In the genomic region with DNA sequence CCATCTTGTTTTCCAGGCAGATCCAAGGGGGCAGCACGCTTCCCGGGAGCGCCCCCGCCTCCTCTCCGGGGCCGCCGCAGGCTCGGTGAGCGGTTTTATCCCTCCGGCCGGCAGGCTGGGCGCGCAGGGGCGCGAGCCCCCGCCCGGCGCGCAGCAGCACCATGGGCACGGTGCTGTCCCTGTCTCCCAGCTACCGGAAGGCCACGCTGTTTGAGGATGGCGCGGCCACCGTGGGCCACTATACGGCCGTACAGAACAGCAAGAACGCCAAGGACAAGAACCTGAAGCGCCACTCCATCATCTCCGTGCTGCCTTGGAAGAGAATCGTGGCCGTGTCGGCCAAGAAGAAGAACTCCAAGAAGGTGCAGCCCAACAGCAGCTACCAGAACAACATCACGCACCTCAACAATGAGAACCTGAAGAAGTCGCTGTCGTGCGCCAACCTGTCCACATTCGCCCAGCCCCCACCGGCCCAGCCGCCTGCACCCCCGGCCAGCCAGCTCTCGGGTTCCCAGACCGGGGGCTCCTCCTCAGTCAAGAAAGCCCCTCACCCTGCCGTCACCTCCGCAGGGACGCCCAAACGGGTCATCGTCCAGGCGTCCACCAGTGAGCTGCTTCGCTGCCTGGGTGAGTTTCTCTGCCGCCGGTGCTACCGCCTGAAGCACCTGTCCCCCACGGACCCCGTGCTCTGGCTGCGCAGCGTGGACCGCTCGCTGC, we compare ENCODE assay signal across 8 cellular contexts. TPM values are rescaled to one million over a fixed set of nuclear protein-coding genes. Genes with fewer than 3 reads are reported as not detected.
DNase-seq lines count a peak whose midpoint lies in the region; ATAC-seq and TF ChIP-seq lines count a peak whose summit lies in the region.

No MANE protein-coding gene starts in this region.

- no peak for TF ChIP-seq CTCF in progenitor cell of endocrine pancreas (IDR thresholded peaks at IDR 0.05; ENCODE audit: unreplicated experiment)

- ATAC-seq in HG02970 (IDR thresholded peaks at IDR 0.05; ENCODE audit: low FRiP score, unreplicated experiment) (peak; percentile 8), HG03457 (IDR thresholded peaks at IDR 0.05; ENCODE audit: unreplicated experiment) (no peak), GM19023 (IDR thresholded peaks at IDR 0.05; ENCODE audit: unreplicated experiment) (no peak)

- DNase-seq in ELF-1 (ENCODE audit: low read depth, low spot score) (peak; percentile 44), fibroblast of peridontal ligament (ENCODE audit: extremely low read depth) (peak; percentile 8), progenitor cell of endocrine pancreas (ENCODE audit: low spot score, unreplicated experiment) (no peak), NCI-H128 (lab: John Stamatoyannopoulos, UW; ENCODE audit: unreplicated experiment) (no peak)
- peak; percentile 37 for DNase-seq in activated CD4-positive, alpha-beta T cell treated with anti-CD3 and anti-CD28 coated beads, Interleukin-2, amount 50 U/mL, for 1 hour

- H3K36me3 Mint-ChIP-seq in progenitor cell of endocrine pancreas (ENCODE audit: insufficient read depth) = peaks cover 2% of the 10 kb centered on the region

- peak overlapping the region; percentile 83 for H3K4me3 Mint-ChIP-seq in progenitor cell of endocrine pancreas (ENCODE audit: low read depth)

- peak overlapping the region; percentile 87 for H3K27ac Mint-ChIP-seq in progenitor cell of endocrine pancreas

- H3K9me3 Mint-ChIP-seq in progenitor cell of endocrine pancreas (ENCODE audit: low read depth) = no peaks in the 10 kb centered on the region

- H3K4me1 Mint-ChIP-seq in progenitor cell of endocrine pancreas (ENCODE audit: low read depth) = peaks cover 25% of the 10 kb centered on the region

- no peaks in the 10 kb centered on the region for H3K27me3 Mint-ChIP-seq in progenitor cell of endocrine pancreas

RNA-seq across cellular contexts. Expression of a gene that starts 0.8 kb away (rescaled TPM):
- 6.1 and 6.2 TPM in 2 replicates for total RNA-seq in progenitor cell of endocrine pancreas

RNA-seq across cellular contexts. Expression of a gene that starts 43.3 kb away (rescaled TPM):
- 110 and 113 TPM in 2 replicates for total RNA-seq in progenitor cell of endocrine pancreas

Comparison
In these comparisons a context has a peak if more than half of its experiments do, and no peak if none do; other contexts are left out.
1. DNase-seq: peak in ELF-1 (single experiment), activated CD4-positive, alpha-beta T cell treated with anti-CD3 and anti-CD28 coated beads, Interleukin-2, amount 50 U/mL, for 1 hour (single experiment) and fibroblast of peridontal ligament (single experiment); none in progenitor cell of endocrine pancreas (single experiment) and NCI-H128 (single experiment).